ENCODE assay signal across 11 cellular contexts in genomic region chr17:40333781-40334453, GRCh38. TPM values are rescaled to one million over a fixed set of nuclear protein-coding genes. Genes with fewer than 3 reads are reported as not detected.
DNase-seq lines count a peak whose midpoint lies in the region; ATAC-seq and TF ChIP-seq lines count a peak whose summit lies in the region.
"Had no signal": no experiment of that assay in that cellular context is flagged by ENCODE, and none has a peak within 500 bp of the region (broad histone marks: within the 10 kb centered on the region; RNA-seq: fewer than 3 reads in every experiment).

No MANE protein-coding gene starts in this region.

- no peaks in the 10 kb centered on the region for H3K27me3 ChIP-seq in vagina
- H3K27me3 ChIP-seq: brain microvascular endothelial cell had no signal

- no peaks in the 10 kb centered on the region for H3K9me3 ChIP-seq in vagina

- ATAC-seq in Right ventricle myocardium inferior: no peak
- ATAC-seq in Right ventricle myocardium superior (ENCODE audit: poor library complexity): no peak
- no peak for ATAC-seq in activated naive CD8-positive, alpha-beta T cell treated with anti-CD3 and anti-CD28 coated beads, Interleukin-2, amount 50 U/mL, for 24 hours
- ATAC-seq in naive B cell (ENCODE audit: low read depth in 2 of 2): no peak
- no peak for ATAC-seq in GM18858 (IDR thresholded peaks at IDR 0.05; ENCODE audit: unreplicated experiment)

- TF ChIP-seq POLR2A in vagina (IDR thresholded peaks at IDR 0.05): no peak

- H3K27ac ChIP-seq in vagina: peak overlapping the region; percentile 81
- H3K27ac ChIP-seq: brain microvascular endothelial cell had no signal

- no peak for TF ChIP-seq CTCF in vagina (IDR thresholded peaks at IDR 0.05)

- H3K36me3 Mint-ChIP-seq in activated naive CD8-positive, alpha-beta T cell treated with anti-CD3 and anti-CD28 coated beads, Interleukin-2, amount 50 U/mL, for 24 hours (ENCODE audit: low read depth): peaks cover 26% of the 10 kb centered on the region
- peaks cover 0 to 4% of the 10 kb centered on the region in 2 donors for H3K36me3 Mint-ChIP-seq in naive B cell

- no peaks in the 10 kb centered on the region for H3K36me3 ChIP-seq in vagina

- H3K4me1 ChIP-seq in vagina: peaks cover 97% of the 10 kb centered on the region

- peak; percentile 69 for DNase-seq in Right ventricle myocardium inferior (ENCODE audit: missing footprints)
- no peak for DNase-seq in Right ventricle myocardium superior
- DNase-seq in activated naive CD8-positive, alpha-beta T cell treated with anti-CD3 and anti-CD28 coated beads, Interleukin-2, amount 50 U/mL, for 24 hours: no peak
- no peak for DNase-seq in naive B cell
- no peak for DNase-seq in vagina (ENCODE audit: extremely low spot score in 2 of 2)
- DNase-seq in NCI-H1105 (lab: John Stamatoyannopoulos, UW): no peak
- DNase-seq in activated CD4-positive, alpha-beta T cell treated with anti-CD3 and anti-CD28 coated beads for 1 hour: no peak
- DNase-seq: brain microvascular endothelial cell, C1 segment of cervical spinal cord had no signal

- H3K4me3 ChIP-seq in vagina: no peak overlapping the region

- no peaks in the 10 kb centered on the region for H3K27me3 Mint-ChIP-seq in activated naive CD8-positive, alpha-beta T cell treated with anti-CD3 and anti-CD28 coated beads, Interleukin-2, amount 50 U/mL, for 24 hours
- H3K27me3 Mint-ChIP-seq in naive B cell: no peaks in the 10 kb centered on the region
- H3K27me3 Mint-ChIP-seq: stimulated activated naive CD8-positive, alpha-beta T cell treated with anti-CD3 and anti-CD28 coated beads, Interleukin-15, Interleukin-2, amounts not matched to agents 100 ng/mL and 50 ng/mL, for 24 hours had no signal

- H3K4me1 Mint-ChIP-seq in activated naive CD8-positive, alpha-beta T cell treated with anti-CD3 and anti-CD28 coated beads, Interleukin-2, amount 50 U/mL, for 24 hours: peaks cover 78% of the 10 kb centered on the region
- peaks cover 49 to 79% (median 72%) of the 10 kb centered on the region in 3 donors for H3K4me1 Mint-ChIP-seq in naive B cell

- H3K9me3 Mint-ChIP-seq in activated naive CD8-positive, alpha-beta T cell treated with anti-CD3 and anti-CD28 coated beads, Interleukin-2, amount 50 U/mL, for 24 hours: no peaks in the 10 kb centered on the region
- H3K9me3 Mint-ChIP-seq in naive B cell: no peaks in the 10 kb centered on the region
- H3K9me3 Mint-ChIP-seq: stimulated activated naive CD8-positive, alpha-beta T cell treated with anti-CD3 and anti-CD28 coated beads, Interleukin-15, Interleukin-2, amounts not matched to agents 100 ng/mL and 50 ng/mL, for 24 hours had no signal

- H3K4me3 Mint-ChIP-seq in activated naive CD8-positive, alpha-beta T cell treated with anti-CD3 and anti-CD28 coated beads, Interleukin-2, amount 50 U/mL, for 24 hours: no peak overlapping the region
- peak overlapping the region in 7 of 8 donors; percentile 9 to 86 (median 64) for H3K4me3 Mint-ChIP-seq in naive B cell
- H3K4me3 Mint-ChIP-seq: stimulated activated naive CD8-positive, alpha-beta T cell treated with anti-CD3 and anti-CD28 coated beads, Interleukin-15, Interleukin-2, amounts not matched to agents 100 ng/mL and 50 ng/mL, for 24 hours had no signal

- intact Hi-C loops in Right ventricle myocardium inferior (cut with DNase I) (no loop called here), Right ventricle myocardium superior (cut with DNase I) (no loop called here), vagina (cut with DNase I) (no loop called here)

- peak overlapping the region; percentile 55 for H3K27ac Mint-ChIP-seq in activated naive CD8-positive, alpha-beta T cell treated with anti-CD3 and anti-CD28 coated beads, Interleukin-2, amount 50 U/mL, for 24 hours
- peak overlapping the region in 3 of 6 donors; percentile 80 to 93 (median 89) for H3K27ac Mint-ChIP-seq in naive B cell
- H3K27ac Mint-ChIP-seq: stimulated activated naive CD8-positive, alpha-beta T cell treated with anti-CD3 and anti-CD28 coated beads, Interleukin-15, Interleukin-2, amounts not matched to agents 100 ng/mL and 50 ng/mL, for 24 hours had no signal

RNA-seq across cellular contexts. Expression of gene RARA, which starts 24.9 kb away (rescaled TPM):
- total RNA-seq in Right ventricle myocardium inferior: 17.9 TPM
- total RNA-seq in Right ventricle myocardium superior: 15.8 TPM
- 10 to 100 TPM in 2 of 6 donors, 1 to 10 TPM in 4; 3.1 to 12.6 (median 7.8) TPM for polyA plus RNA-seq in naive B cell (ENCODE audit: low read depth in 6 of 6)
- total RNA-seq in vagina: 58.9 TPM

RNA-seq across cellular contexts. Expression of gene GJD3, which starts 30.6 kb away (rescaled TPM):
- total RNA-seq in Right ventricle myocardium inferior (0.92 TPM), Right ventricle myocardium superior (1.3 TPM), vagina (12.0 TPM)
- polyA plus RNA-seq in naive B cell (ENCODE audit: low read depth in 6 of 6): under 1 TPM in 2 of 6 donors, not detected in 4; 0.44 to 0.98 TPM

RNA-seq across cellular contexts. Expression of gene CDC6, which starts 46.2 kb away (rescaled TPM):
- total RNA-seq in Right ventricle myocardium inferior (1.9 TPM), Right ventricle myocardium superior (1.1 TPM), vagina (3.7 TPM)
- polyA plus RNA-seq in naive B cell (ENCODE audit: low read depth in 6 of 6): 1 to 10 TPM in 1 of 6 donors, under 1 TPM in 3, not detected in 2; 0.23 to 1.3 (median 0.35) TPM
